In the genomic region with DNA sequence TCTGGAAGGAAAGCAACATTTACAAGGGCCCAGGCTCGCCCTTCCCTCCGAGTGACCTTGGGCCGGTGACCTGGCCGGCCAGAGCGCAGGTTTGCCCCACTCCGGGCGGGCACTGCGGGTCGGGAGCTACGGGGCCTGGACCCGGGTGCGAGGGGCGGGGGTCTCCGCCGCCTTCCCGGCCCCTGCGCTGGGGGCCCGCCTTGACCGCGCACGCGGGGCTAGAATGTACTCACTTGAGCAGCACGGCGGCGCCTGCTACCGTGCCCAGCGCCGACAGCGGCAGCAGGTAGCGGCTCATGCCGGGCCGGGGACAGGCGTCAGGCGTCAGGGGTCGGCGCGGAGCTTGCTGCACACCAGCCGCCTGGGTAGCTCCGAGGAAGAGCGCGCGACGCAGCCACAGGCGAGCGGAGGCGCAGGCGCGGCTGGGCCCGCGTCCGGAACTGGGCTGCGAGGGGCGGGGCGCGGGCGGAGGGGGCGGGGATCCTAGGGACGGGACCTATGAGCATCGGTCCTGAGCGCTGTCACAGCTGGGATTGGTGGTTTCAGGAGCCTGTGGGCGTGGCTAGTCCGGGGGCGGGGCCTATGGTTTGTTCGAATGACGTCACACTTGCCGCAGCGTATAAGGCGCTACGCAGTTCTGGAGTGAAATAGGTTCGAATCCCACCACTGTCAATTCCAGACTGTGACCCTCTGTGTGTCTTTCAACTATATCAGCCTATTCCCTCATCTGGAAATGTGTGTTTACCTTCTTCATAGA, we compare ENCODE assay signal across 9 cellular contexts. TPM values are rescaled to one million over a fixed set of nuclear protein-coding genes. Genes with fewer than 3 reads are reported as not detected.
A peak's percentile ranks its signal among the peaks of the same experiment; 100 is the strongest.
DNase-seq lines count a peak whose midpoint lies in the region; ATAC-seq, FAIRE-seq and TF ChIP-seq lines count a peak whose summit lies in the region.
"Had no signal": no experiment of that assay in that cellular context is flagged by ENCODE, and none has a peak within 500 bp of the region (broad histone marks: within the 10 kb centered on the region; RNA-seq: fewer than 3 reads in every experiment).

A gene with protein sequence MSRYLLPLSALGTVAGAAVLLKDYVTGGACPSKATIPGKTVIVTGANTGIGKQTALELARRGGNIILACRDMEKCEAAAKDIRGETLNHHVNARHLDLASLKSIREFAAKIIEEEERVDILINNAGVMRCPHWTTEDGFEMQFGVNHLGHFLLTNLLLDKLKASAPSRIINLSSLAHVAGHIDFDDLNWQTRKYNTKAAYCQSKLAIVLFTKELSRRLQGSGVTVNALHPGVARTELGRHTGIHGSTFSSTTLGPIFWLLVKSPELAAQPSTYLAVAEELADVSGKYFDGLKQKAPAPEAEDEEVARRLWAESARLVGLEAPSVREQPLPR (minus strand): TSS at position 414 of the 757 bp plus-strand sequence. CDS start 116 bp downstream, at position 298.

- H3K9me3 ChIP-seq in A549 (no peaks in the 10 kb centered on the region), breast epithelium (no peaks in the 10 kb centered on the region)

- POLR2A ChIA-PET in A549 (lab: Yijun Ruan, JAX) = interaction anchor here (0.5 to 1.2 kb wide), 5 partner anchors 11 to 537 kb away, joined by 3 read pairs; a partner anchor contains a TSS

- H3K27ac ChIP-seq in A549 (peak within 1 kb of the TSS; percentile 80 to 89), VCaP (peak within 1 kb of the TSS; percentile 86), breast epithelium (peak within 1 kb of the TSS; percentile 80 to 82), skin epidermis (peak within 1 kb of the TSS; percentile 30 to 91 (median 81))

- TF ChIP-seq EP300 in A549 (IDR thresholded peaks at IDR 0.05) = no peak

- TF ChIP-seq POLR2A in A549 (IDR thresholded peaks at IDR 0.05; ENCODE audit: low read length) = peak; percentile 81
- no peak for TF ChIP-seq POLR2A in breast epithelium (IDR thresholded peaks at IDR 0.05)

- DNase-seq in A549 (ENCODE audit: low read depth in 1 of 2, low spot score in 1 of 2) (peak; percentile 97 to 99), NCI-H2227 treated with DMSO at 0.1 percent for 48 hours (lab: John Stamatoyannopoulos, UW) (peak; percentile 100), breast epithelium (ENCODE audit: low spot score in 2 of 2) (peak; percentile 95 to 99), iPS-NIHi7 (ENCODE audit: extremely low spot score) (peak; percentile 97)
- DNase-seq: DND-41 had no signal

- 1% methylated on average over 48 of the region's 70 CpGs for WGBS in A549 (ENCODE audit: missing lambda C conversion rate)

- ATAC-seq in A549 (peak; percentile 95 to 99), GM18870 (IDR thresholded peaks at IDR 0.05; ENCODE audit: unreplicated experiment) (peak; percentile 58), HG03139 (IDR thresholded peaks at IDR 0.05; ENCODE audit: unreplicated experiment) (peak; percentile 93)

- CTCF ChIA-PET in A549 (lab: Yijun Ruan, JAX) = interaction anchor here (1.1 to 3.8 kb wide), 4 partner anchors 18 to 582 kb away, joined by 3 to 18 read pairs (median 3); no protein-coding TSS in a partner anchor

- H3K4me1 ChIP-seq in A549 (peaks cover 7% of the 10 kb centered on the region; the same call in 2 of the 3 replicates), breast epithelium (no peaks in the 10 kb centered on the region)

- peak; percentile 97 for FAIRE-seq in A549 (lab: Jason Lieb, UNC)

- no peak for TF ChIP-seq RAD21 in A549 (conservative IDR thresholded peaks at IDR 0.05 in 1 of 2, IDR thresholded peaks at IDR 0.05 in 1 of 2)

- no peaks in the 10 kb centered on the region for H3K36me3 ChIP-seq in breast epithelium

- no peak for TF ChIP-seq CTCF in A549 (IDR thresholded peaks at IDR 0.05)
- TF ChIP-seq CTCF in VCaP (conservative IDR thresholded peaks at IDR 0.05) = no peak
- TF ChIP-seq CTCF in breast epithelium (IDR thresholded peaks at IDR 0.05) = no peak

- intact Hi-C loops in breast epithelium (cut with DNase I; ENCODE audit: low total_unique reads) = no loop called here

- H3K4me2 ChIP-seq in A549 = peak within 1 kb of the TSS; percentile 95

- H3K4me3 ChIP-seq in A549 (peak within 1 kb of the TSS; percentile 95), breast epithelium (peak within 1 kb of the TSS; percentile 72 to 88 (median 87)), skin epidermis (peak within 1 kb of the TSS; percentile 54 to 95 (median 81))

- no peaks in the 10 kb centered on the region for H3K27me3 ChIP-seq in breast epithelium

TF ChIP-seq in A549, 52 proteins besides CTCF, POLR2A, EP300 and RAD21 (continues in another document):
- TF ChIP-seq, protein P1, sequence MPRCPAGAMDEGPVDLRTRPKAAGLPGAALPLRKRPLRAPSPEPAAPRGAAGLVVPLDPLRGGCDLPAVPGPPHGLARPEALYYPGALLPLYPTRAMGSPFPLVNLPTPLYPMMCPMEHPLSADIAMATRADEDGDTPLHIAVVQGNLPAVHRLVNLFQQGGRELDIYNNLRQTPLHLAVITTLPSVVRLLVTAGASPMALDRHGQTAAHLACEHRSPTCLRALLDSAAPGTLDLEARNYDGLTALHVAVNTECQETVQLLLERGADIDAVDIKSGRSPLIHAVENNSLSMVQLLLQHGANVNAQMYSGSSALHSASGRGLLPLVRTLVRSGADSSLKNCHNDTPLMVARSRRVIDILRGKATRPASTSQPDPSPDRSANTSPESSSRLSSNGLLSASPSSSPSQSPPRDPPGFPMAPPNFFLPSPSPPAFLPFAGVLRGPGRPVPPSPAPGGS (IDR thresholded peaks at IDR 0.05) = 0 out of 3 replicates have a peak, but pooled peaks have one; percentile 38
- TF ChIP-seq HDAC2 (IDR thresholded peaks at IDR 0.05) (no peak), HOXA7 (CRISPR knock-in tag; IDR thresholded peaks at IDR 0.05) (no peak), CHD4 (IDR thresholded peaks at IDR 0.05; ENCODE audit: borderline replicate concordance) (0 out of 2 replicates have a peak, but pooled peaks have one; percentile 58), CHD2 (IDR thresholded peaks at IDR 0.05; ENCODE audit: low read length, partially characterized antibody) (no peak), KDM5A (IDR thresholded peaks at IDR 0.05) (no peak), ESRRA (IDR thresholded peaks at IDR 0.05; ENCODE audit: borderline replicate concordance, low read length) (no peak), HOXB13 (CRISPR knock-in tag; IDR thresholded peaks at IDR 0.05; ENCODE audit: low read depth) (no peak), ZSCAN20 (CRISPR knock-in tag; IDR thresholded peaks at IDR 0.05) (no peak), TP53 (CRISPR knock-in tag; IDR thresholded peaks at IDR 0.05) (no peak), CBX8 (IDR thresholded peaks at IDR 0.05) (no peak), POLR2AphosphoS2 (conservative IDR thresholded peaks at IDR 0.05; ENCODE audit: low read length) (no peak), JUN (IDR thresholded peaks at IDR 0.05) (peak in 1 of 2 experiments; percentile 50; a peak in 1 of 5 replicates), FOSL2 (IDR thresholded peaks at IDR 0.05) (no peak), FOSL2 (CRISPR knock-in tag; IDR thresholded peaks at IDR 0.05) (peak; percentile 60), EHF (CRISPR knock-in tag; IDR thresholded peaks at IDR 0.05) (no peak), CEBPB (IDR thresholded peaks at IDR 0.05) (no peak), HEYL (CRISPR knock-in tag; IDR thresholded peaks at IDR 0.05) (no peak), ZC3H11A (IDR thresholded peaks at IDR 0.05) (no peak)
- TF ChIP-seq, protein P2, sequence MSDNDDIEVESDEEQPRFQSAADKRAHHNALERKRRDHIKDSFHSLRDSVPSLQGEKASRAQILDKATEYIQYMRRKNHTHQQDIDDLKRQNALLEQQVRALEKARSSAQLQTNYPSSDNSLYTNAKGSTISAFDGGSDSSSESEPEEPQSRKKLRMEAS (IDR thresholded peaks at IDR 0.05) = peak; percentile 45; the same call in 1 of the 2 replicates
- TF ChIP-seq, protein P3, sequence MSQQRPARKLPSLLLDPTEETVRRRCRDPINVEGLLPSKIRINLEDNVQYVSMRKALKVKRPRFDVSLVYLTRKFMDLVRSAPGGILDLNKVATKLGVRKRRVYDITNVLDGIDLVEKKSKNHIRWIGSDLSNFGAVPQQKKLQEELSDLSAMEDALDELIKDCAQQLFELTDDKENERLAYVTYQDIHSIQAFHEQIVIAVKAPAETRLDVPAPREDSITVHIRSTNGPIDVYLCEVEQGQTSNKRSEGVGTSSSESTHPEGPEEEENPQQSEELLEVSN (IDR thresholded peaks at IDR 0.05; ENCODE audit: borderline replicate concordance, low read depth) = peak; percentile 73; the same call in 1 of the 2 replicates
- TF ChIP-seq, protein P4, sequence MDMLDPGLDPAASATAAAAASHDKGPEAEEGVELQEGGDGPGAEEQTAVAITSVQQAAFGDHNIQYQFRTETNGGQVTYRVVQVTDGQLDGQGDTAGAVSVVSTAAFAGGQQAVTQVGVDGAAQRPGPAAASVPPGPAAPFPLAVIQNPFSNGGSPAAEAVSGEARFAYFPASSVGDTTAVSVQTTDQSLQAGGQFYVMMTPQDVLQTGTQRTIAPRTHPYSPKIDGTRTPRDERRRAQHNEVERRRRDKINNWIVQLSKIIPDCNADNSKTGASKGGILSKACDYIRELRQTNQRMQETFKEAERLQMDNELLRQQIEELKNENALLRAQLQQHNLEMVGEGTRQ (IDR thresholded peaks at IDR 0.05) = no peak
- TF ChIP-seq, protein P5, sequence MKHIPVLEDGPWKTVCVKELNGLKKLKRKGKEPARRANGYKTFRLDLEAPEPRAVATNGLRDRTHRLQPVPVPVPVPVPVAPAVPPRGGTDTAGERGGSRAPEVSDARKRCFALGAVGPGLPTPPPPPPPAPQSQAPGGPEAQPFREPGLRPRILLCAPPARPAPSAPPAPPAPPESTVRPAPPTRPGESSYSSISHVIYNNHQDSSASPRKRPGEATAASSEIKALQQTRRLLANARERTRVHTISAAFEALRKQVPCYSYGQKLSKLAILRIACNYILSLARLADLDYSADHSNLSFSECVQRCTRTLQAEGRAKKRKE (CRISPR knock-in tag; IDR thresholded peaks at IDR 0.05; ENCODE audit: low read depth) = no peak

RNA-seq across cellular contexts. Expression of the gene that starts here (rescaled TPM):
- 10.6 and 10.7 TPM in 2 replicates for polyA plus RNA-seq in A549 (2011; rRNA removed)
- 14.8 and 17.3 TPM in 2 replicates for polyA plus RNA-seq in A549 (2012; cell fraction: cytosol; rRNA removed)
- polyA plus RNA-seq in A549 (2012; cell fraction: nucleus; rRNA removed) = 30.0 and 32.8 TPM in 2 replicates
- 11.3 to 13.0 TPM (median 12.8 TPM) in 3 replicates for polyA plus RNA-seq in A549 (2017; fragmentation: RNase III; extraction: RNeasy Plus Mini Kit Qiagen cat#74134 plus additional on column Dnase treatment)
- polyA minus RNA-seq in A549 (2011; rRNA and poly(A)+ RNA removed) = 22.1 and 29.9 TPM in 2 replicates
- total RNA-seq in breast epithelium = 10 to 100 TPM; 11.4 to 33.4 (median 22.3) TPM

Comparison
In these comparisons a context has a peak if more than half of its experiments do, and no peak if none do; other contexts are left out.
1. Peak in every context shown above with its lines: DNase-seq, ATAC-seq, H3K4me3 ChIP-seq and H3K27ac ChIP-seq.